12 cellular contexts compared by ENCODE assay signal in the genomic region with DNA sequence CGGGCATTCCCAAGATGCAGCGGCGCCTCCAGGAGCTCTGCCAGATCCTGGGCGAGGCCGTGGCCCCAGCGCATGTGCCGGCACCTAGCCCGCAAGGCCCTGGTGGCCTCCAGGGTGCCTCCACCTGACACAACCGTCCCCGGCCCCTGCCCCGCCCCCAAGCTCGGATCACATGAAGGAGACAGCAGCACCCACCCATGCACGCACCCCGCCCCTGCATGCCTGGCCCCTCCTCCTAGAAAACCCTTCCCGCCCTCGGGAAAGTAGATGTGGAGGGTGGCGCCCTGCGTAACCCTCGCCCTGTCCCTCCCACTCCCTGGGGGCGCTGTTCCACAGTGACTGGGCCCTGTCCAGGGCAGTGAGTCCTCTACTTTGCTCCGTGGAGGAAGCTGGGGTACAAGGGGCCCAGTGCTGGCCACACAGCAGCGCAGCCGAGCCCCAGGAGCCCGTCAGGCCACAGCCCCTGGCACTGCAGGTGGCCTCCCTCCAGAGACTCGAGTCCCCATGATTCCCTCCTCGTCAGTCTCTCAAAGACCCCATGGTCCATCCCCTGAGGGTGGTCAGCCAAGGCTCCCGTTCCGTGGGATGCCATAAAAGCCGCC. TPM values are rescaled to one million over a fixed set of nuclear protein-coding genes. Genes with fewer than 3 reads are reported as not detected.
DNase-seq lines count a peak whose midpoint lies in the region; ATAC-seq and TF ChIP-seq lines count a peak whose summit lies in the region.
"Not testable (repeated sequence)": the region's sequence is repeated elsewhere in the genome, so short reads cannot be mapped to it uniquely, and the experiment has no call there.
"Had no signal": no experiment of that assay in that cellular context is flagged by ENCODE, and none has a peak within 500 bp of the region (broad histone marks: within the 10 kb centered on the region; RNA-seq: fewer than 3 reads in every experiment).

No MANE protein-coding gene starts in this region.

- H3K27ac ChIP-seq in Panc1 (ENCODE audit: low read length) = not testable (repeated sequence)
- H3K27ac ChIP-seq in coronary artery (peak overlapping the region; percentile 62 to 84), lung (ENCODE audit: low read depth in 1 of 2, low read length in 1 of 2) (peak overlapping the region in 1 of 2 donors; percentile 20), vagina (peak overlapping the region; percentile 15)

- not testable (repeated sequence) for BruUV-seq in Panc1 (replicated peaks; lab: Mats Ljungman, UMichigan)

- in situ Hi-C loops in Panc1 (cut with HindIII; ENCODE audit: low pct_unique_long_range_greater_than_20kb, low sequenced_read_pairs) = not testable (repeated sequence)

- H3K4me1 ChIP-seq in Panc1 (ENCODE audit: control insufficient read depth, insufficient read depth, low read length); lung (ENCODE audit: control insufficient read depth in 2 of 2, insufficient read depth in 2 of 2, low read length in 2 of 2); vagina: not testable (repeated sequence)

- POLR2A ChIA-PET in Panc1 (lab: Charles Lee) = interaction anchor here (0.6 kb wide), 1 partner anchor 12 kb away, joined by 3 read pairs; no protein-coding TSS in a partner anchor

- TF ChIP-seq POLR2A in vagina (IDR thresholded peaks at IDR 0.05) = not testable (repeated sequence)

- not testable (repeated sequence) for TF ChIP-seq CTCF in Panc1 (IDR thresholded peaks at IDR 0.05); coronary artery (IDR thresholded peaks at IDR 0.05); lung (IDR thresholded peaks at IDR 0.05; ENCODE audit: control extremely low read depth, extremely low read depth); vagina (IDR thresholded peaks at IDR 0.05)

- intact Hi-C loops in Panc1 (cut with micrococcal nuclease; ENCODE audit: unreplicated experiment); left ventricle myocardium superior (cut with micrococcal nuclease); vagina (cut with DNase I): not testable (repeated sequence)

- H3K4me3 ChIP-seq in Panc1 (ENCODE audit: low read depth in 2 of 2, low read length in 2 of 2); lung: not testable (repeated sequence)
- H3K4me3 ChIP-seq in coronary artery = peak overlapping the region; percentile 57
- H3K4me3 ChIP-seq in vagina = peak overlapping the region; percentile 13 to 24

- H3K27me3 ChIP-seq in Panc1 (ENCODE audit: control insufficient read depth, insufficient read depth, low read length); lung (ENCODE audit: control insufficient read depth, insufficient read depth); vagina: not testable (repeated sequence)

- H3K9me3 ChIP-seq in Panc1 (ENCODE audit: control insufficient read depth, insufficient read depth, low read depth, low read length); lung (ENCODE audit: control insufficient read depth in 2 of 2, insufficient read depth in 1 of 2, low read length in 1 of 2); vagina: not testable (repeated sequence)

- 58 to 74% methylated on average over 13 to 29 of the region's 29 CpGs for WGBS in lung, 2 donors

- CTCF ChIA-PET in Panc1 (lab: Charles Lee) = not testable (repeated sequence)

- H3K36me3 ChIP-seq in Panc1 (ENCODE audit: control insufficient read depth, insufficient read depth, low read length); lung (ENCODE audit: control insufficient read depth in 2 of 2, insufficient read depth in 2 of 2, low read length in 2 of 2); vagina: not testable (repeated sequence)

- DNase-seq in DMS53 (lab: John Stamatoyannopoulos, UW) (peak; percentile 95), NCI-H146 (lab: John Stamatoyannopoulos, UW) (peak; percentile 78), coronary artery (ENCODE audit: low spot score) (peak; percentile 86), left ventricle myocardium superior (peak; percentile 65), lung (ENCODE audit: low spot score) (peak; percentile 88), renal cortical epithelial cell (ENCODE audit: low read depth) (peak; percentile 1), vagina (ENCODE audit: extremely low spot score in 2 of 2) (peak in 1 of 2 donors; percentile 86)
- DNase-seq in Panc1 (ENCODE audit: low read depth, low spot score) = not testable (repeated sequence)

- ATAC-seq in Panc1 = peak; percentile 45; the same call in 1 of the 2 replicates
- ATAC-seq in left ventricle myocardium superior; lung (ENCODE audit: insufficient read depth, low FRiP score): not testable (repeated sequence)

RNA-seq across cellular contexts. Expression of a gene that starts 19.1 kb away (rescaled TPM):
- 86.6 TPM for total RNA-seq in Panc1 (2021; ENCODE audit: unreplicated experiment)
- 81.6 TPM for polyA plus RNA-seq in Panc1 (2012; ENCODE audit: insufficient read length)
- total RNA-seq in left ventricle myocardium superior = 16.5 TPM
- total RNA-seq in lung = 10 to 100 TPM in 1 of 2 donors, 1 to 10 TPM in 1; 5.7 to 19.7 TPM
- polyA plus RNA-seq in lung = 10 to 100 TPM in 1 of 2 donors, 1 to 10 TPM in 1; 7.9 to 12.7 TPM
- 10.6 and 22.3 TPM in 2 replicates for total RNA-seq in renal cortical epithelial cell
- total RNA-seq in vagina = 11.0 TPM

RNA-seq across cellular contexts. Expression of a gene that starts 19.5 kb away (rescaled TPM):
- total RNA-seq in Panc1 (2021; ENCODE audit: unreplicated experiment) (432 TPM), left ventricle myocardium superior (91.6 TPM), lung (100 to 1,000 TPM in 1 of 2 donors, 10 to 100 TPM in 1; 76.8 to 233 TPM), renal cortical epithelial cell (233 and 273 TPM in 2 replicates), vagina (126 TPM)
- polyA plus RNA-seq in Panc1 (2012; ENCODE audit: insufficient read length) = 455 TPM
- 100 to 1,000 TPM; 180 to 283 TPM for polyA plus RNA-seq in lung

RNA-seq across cellular contexts. Expression of a gene that starts 20.3 kb away (rescaled TPM):
- 14.3 TPM for total RNA-seq in Panc1 (2021; ENCODE audit: unreplicated experiment)
- polyA plus RNA-seq in Panc1 (2012; ENCODE audit: insufficient read length) = 23.9 TPM
- 2.4 TPM for total RNA-seq in left ventricle myocardium superior
- total RNA-seq in lung = 1 to 10 TPM; 1.0 to 2.6 TPM
- polyA plus RNA-seq in lung = 1 to 10 TPM; 1.2 to 1.7 TPM
- total RNA-seq in renal cortical epithelial cell = 2.6 and 10.3 TPM in 2 replicates
- 36.1 TPM for total RNA-seq in vagina

RNA-seq across cellular contexts. Expression of a gene that starts 37.1 kb away (rescaled TPM):
- total RNA-seq in Panc1 (2021; ENCODE audit: unreplicated experiment) (1.6 TPM), left ventricle myocardium superior (43.6 TPM), lung (under 1 TPM; 0.15 to 0.23 TPM), renal cortical epithelial cell (0.17 and 0.25 TPM in 2 replicates), vagina (0.25 TPM)
- 2.6 TPM for polyA plus RNA-seq in Panc1 (2012; ENCODE audit: insufficient read length)
- polyA plus RNA-seq in lung = under 1 TPM; 0.04 to 0.14 TPM
- total RNA-seq: activated naive CD8-positive, alpha-beta T cell treated with anti-CD3 and anti-CD28 coated beads for 36 hours; activated T-cell treated with anti-CD3 and anti-CD28 coated beads, Interleukin-2, amount 50 U/mL, for 4 hours; HT1080; right lobe of liver had no signal

RNA-seq across cellular contexts. Expression of a gene that starts 50.5 kb away (rescaled TPM):
- total RNA-seq in Panc1 (2021; ENCODE audit: unreplicated experiment) (89.4 TPM), left ventricle myocardium superior (81.2 TPM), lung (10 to 100 TPM; 30.4 to 58.5 TPM), renal cortical epithelial cell (71.7 and 80.9 TPM in 2 replicates), vagina (118 TPM)
- 205 TPM for polyA plus RNA-seq in Panc1 (2012; ENCODE audit: insufficient read length)
- 10 to 100 TPM; 51.0 to 65.5 TPM for polyA plus RNA-seq in lung
